11 cellular contexts compared by ENCODE assay signal in the genomic region with DNA sequence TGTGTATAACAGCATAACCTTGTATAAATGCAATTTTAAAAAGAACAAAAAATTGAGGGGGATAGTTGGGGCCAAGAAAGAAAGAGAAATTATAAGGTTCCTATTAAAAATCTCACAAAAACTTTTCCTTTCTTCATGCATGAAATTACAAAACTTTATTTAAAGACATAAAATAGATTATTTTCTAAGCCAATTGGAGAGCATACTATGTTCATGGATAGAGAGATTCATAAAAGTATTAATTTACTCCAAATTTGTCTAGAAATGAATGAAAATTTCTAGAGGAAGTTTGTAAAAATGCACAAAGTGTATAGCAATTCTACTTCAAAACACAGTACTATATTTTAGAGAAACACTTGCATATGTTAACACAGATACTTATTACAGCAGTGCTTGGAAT.
"Had no signal": no experiment of that assay in that cellular context is flagged by ENCODE, and none has a peak within 500 bp of the region (broad histone marks: within the 10 kb centered on the region; RNA-seq: fewer than 3 reads in every experiment).

No MANE protein-coding gene starts in this region.

- FAIRE-seq: H1, H54 had no signal

- H3K36me3 ChIP-seq: HAP-1 had no signal

- DNase-seq: GM23248, GOT3, H7, H9, HCEC 1CT, HFFc6 had no signal

- ATAC-seq: GM23338, HCT116 had no signal

- H3K4me3 ChIP-seq: GM23248, GM23338, HAP-1 had no signal

- H3K4me1 ChIP-seq: HAP-1 had no signal

- H3K9me3 ChIP-seq: HAP-1 had no signal

- H3K27ac ChIP-seq: GM23248 had no signal
